In genomic region chr1:175016073-175016722, GRCh38 we compare ENCODE assay signal across 2 cellular contexts.
TF ChIP-seq lines count a peak whose summit lies in the region.

No MANE protein-coding gene starts in this region.

TF ChIP-seq in HEK293T, 16 proteins besides CTCF, POLR2A, EP300 and RAD21:
- TF ChIP-seq FOXK2 (IDR thresholded peaks at IDR 0.05) (no peak), BHLHE40 (IDR thresholded peaks at IDR 0.05; ENCODE audit: borderline replicate concordance) (no peak), PKNOX1 (IDR thresholded peaks at IDR 0.05) (peak; percentile 47; the same call in 1 of the 2 replicates), L3MBTL2 (conservative IDR thresholded peaks at IDR 0.05) (no peak), SUZ12 (IDR thresholded peaks at IDR 0.05) (no peak), SP1 (IDR thresholded peaks at IDR 0.05) (no peak), TARDBP (IDR thresholded peaks at IDR 0.05) (no peak), ARNT (IDR thresholded peaks at IDR 0.05) (no peak), CTBP1 (IDR thresholded peaks at IDR 0.05; ENCODE audit: borderline replicate concordance) (no peak)

TF ChIP-seq in K562, 482 proteins besides CTCF, POLR2A, EP300 and RAD21:
- TF ChIP-seq SRSF3 (IDR thresholded peaks at IDR 0.05; ENCODE audit: insufficient read depth, low read length) (no peak), MEIS2 (IDR thresholded peaks at IDR 0.05; ENCODE audit: partially characterized antibody) (peak; percentile 22), STAT5B (CRISPR knock-in tag; IDR thresholded peaks at IDR 0.05) (no peak), ZNF395 (CRISPR knock-in tag; IDR thresholded peaks at IDR 0.05) (no peak), PBX2 (CRISPR knock-in tag; IDR thresholded peaks at IDR 0.05; ENCODE audit: low read depth) (no peak), PBX2 (tag; conservative IDR thresholded peaks at IDR 0.05; ENCODE audit: low read depth) (peak; percentile 73), ATF7 (IDR thresholded peaks at IDR 0.05) (no peak)
